ENCODE assay signal across 1 cellular context in genomic region chr22:20211409-20211996, GRCh38.
TF ChIP-seq lines count a peak whose summit lies in the region.

No MANE protein-coding gene starts in this region.

TF ChIP-seq in HEK293, 187 proteins besides CTCF, POLR2A, EP300 and RAD21 (continued from another document):
- TF ChIP-seq GLIS2 (tag by site-specific recombination; IDR thresholded peaks at IDR 0.05): peak; percentile 44
- TF ChIP-seq ZBTB10 (tag by site-specific recombination; IDR thresholded peaks at IDR 0.05): no peak
- TF ChIP-seq ZNF341 (tag by site-specific recombination; IDR thresholded peaks at IDR 0.05; ENCODE audit: low read depth): peak; percentile 52; the same call in 1 of the 2 replicates
- no peak for TF ChIP-seq ZNF16 (tag by site-specific recombination; IDR thresholded peaks at IDR 0.05; ENCODE audit: low read depth)
- peak; percentile 87 for TF ChIP-seq ZFHX2 (tag by site-specific recombination; conservative IDR thresholded peaks at IDR 0.05)
- TF ChIP-seq EGR2 (tag by site-specific recombination; IDR thresholded peaks at IDR 0.05; ENCODE audit: low read depth): peak; percentile 80
- TF ChIP-seq ZNF76 (tag by site-specific recombination; IDR thresholded peaks at IDR 0.05; ENCODE audit: borderline replicate concordance, low read depth): 0 out of 2 replicates have a peak, but pooled peaks have one; percentile 19
- TF ChIP-seq YY2 (tag by site-specific recombination; IDR thresholded peaks at IDR 0.05): no peak
- TF ChIP-seq ZIC2 (tag by site-specific recombination; IDR thresholded peaks at IDR 0.05): peak; percentile 50
- TF ChIP-seq ZFP37 (tag by site-specific recombination; IDR thresholded peaks at IDR 0.05): no peak
- TF ChIP-seq ZNF837 (tag by site-specific recombination; IDR thresholded peaks at IDR 0.05): no peak
- TF ChIP-seq, protein P1, sequence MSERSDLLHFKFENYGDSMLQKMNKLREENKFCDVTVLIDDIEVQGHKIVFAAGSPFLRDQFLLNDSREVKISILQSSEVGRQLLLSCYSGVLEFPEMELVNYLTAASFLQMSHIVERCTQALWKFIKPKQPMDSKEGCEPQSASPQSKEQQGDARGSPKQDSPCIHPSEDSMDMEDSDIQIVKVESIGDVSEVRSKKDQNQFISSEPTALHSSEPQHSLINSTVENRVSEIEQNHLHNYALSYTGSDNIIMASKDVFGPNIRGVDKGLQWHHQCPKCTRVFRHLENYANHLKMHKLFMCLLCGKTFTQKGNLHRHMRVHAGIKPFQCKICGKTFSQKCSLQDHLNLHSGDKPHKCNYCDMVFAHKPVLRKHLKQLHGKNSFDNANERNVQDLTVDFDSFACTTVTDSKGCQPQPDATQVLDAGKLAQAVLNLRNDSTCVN (tag by site-specific recombination; optimal IDR thresholded peaks at IDR 0.05): peak; percentile 4
